ENCODE assay signal across 1 cellular context in genomic region chr5:123514615-123515355, GRCh38.
TF ChIP-seq lines count a peak whose summit lies in the region.

No MANE protein-coding gene starts in this region.

TF ChIP-seq in WTC11, 78 proteins besides CTCF, POLR2A, EP300 and RAD21 (continued from another document):
- no peak for TF ChIP-seq ZNF532 (CRISPR knock-in tag; IDR thresholded peaks at IDR 0.05; ENCODE audit: borderline replicate concordance)
- no peak for TF ChIP-seq GTF2I (CRISPR knock-in tag; conservative IDR thresholded peaks at IDR 0.05)
- no peak for TF ChIP-seq STAT6 (CRISPR knock-in tag; conservative IDR thresholded peaks at IDR 0.05; ENCODE audit: low read depth)
- no peak for TF ChIP-seq OVOL2 (CRISPR knock-in tag; IDR thresholded peaks at IDR 0.05; ENCODE audit: borderline replicate concordance)
- TF ChIP-seq ETV6 (CRISPR knock-in tag; IDR thresholded peaks at IDR 0.05): no peak
- TF ChIP-seq SMAD4 (CRISPR knock-in tag; IDR thresholded peaks at IDR 0.05): no peak
- TF ChIP-seq SOX15 (CRISPR knock-in tag; IDR thresholded peaks at IDR 0.05): no peak
- no peak for TF ChIP-seq ESRRA (CRISPR knock-in tag; IDR thresholded peaks at IDR 0.05; ENCODE audit: borderline replicate concordance)
